In genomic region chr18:31487251-31488015, GRCh38 we compare ENCODE assay signal across 14 cellular contexts. TPM values are rescaled to one million over a fixed set of nuclear protein-coding genes. Genes with fewer than 3 reads are reported as not detected.
DNase-seq lines count a peak whose midpoint lies in the region; ATAC-seq, FAIRE-seq and TF ChIP-seq lines count a peak whose summit lies in the region.
"Had no signal": no experiment of that assay in that cellular context is flagged by ENCODE, and none has a peak within 500 bp of the region (broad histone marks: within the 10 kb centered on the region; RNA-seq: fewer than 3 reads in every experiment).

No MANE protein-coding gene starts in this region.

- no peaks in the 10 kb centered on the region for H3K36me3 Mint-ChIP-seq in astrocyte (ENCODE audit: low read depth, unreplicated experiment)

- FAIRE-seq in H54 (lab: Jason Lieb, UNC) = peak; percentile 97
- no peak for FAIRE-seq in astrocyte (lab: Jason Lieb, UNC)

- no peak overlapping the region for H3K4me3 Mint-ChIP-seq in astrocyte (ENCODE audit: unreplicated experiment)
- H3K4me3 Mint-ChIP-seq: activated naive CD8-positive, alpha-beta T cell treated with anti-CD3 and anti-CD28 coated beads, Interleukin-2, amount 50 U/mL, for 24 hours had no signal

- TF ChIP-seq CTCF in astrocyte (IDR thresholded peaks at IDR 0.05; ENCODE audit: insufficient read depth, low read depth, low read length) (no peak), Peyer's patch (IDR thresholded peaks at IDR 0.05) (no peak)

- peak overlapping the region; percentile 36 for H2AFZ ChIP-seq in astrocyte (ENCODE audit: low read depth, low read length)

- H3K9ac ChIP-seq in astrocyte (ENCODE audit: low read length) = peak overlapping the region; percentile 52

- H3K9me3 Mint-ChIP-seq in astrocyte (ENCODE audit: unreplicated experiment) = no peaks in the 10 kb centered on the region
- H3K9me3 Mint-ChIP-seq: activated naive CD8-positive, alpha-beta T cell treated with anti-CD3 and anti-CD28 coated beads, Interleukin-2, amount 50 U/mL, for 24 hours had no signal

- H4K20me1 ChIP-seq in astrocyte (ENCODE audit: insufficient read depth, low read length) = no peaks in the 10 kb centered on the region

- peak overlapping the region; percentile 45 for H3K4me2 ChIP-seq in astrocyte (ENCODE audit: low read length)

- H3K9me3 ChIP-seq in astrocyte (ENCODE audit: insufficient read depth, low read depth, low read length) (no peaks in the 10 kb centered on the region), Peyer's patch (no peaks in the 10 kb centered on the region)
- H3K9me3 ChIP-seq: testis had no signal

- peaks cover 40% of the 10 kb centered on the region for H3K4me1 Mint-ChIP-seq in astrocyte (ENCODE audit: low read depth, unreplicated experiment)
- H3K4me1 Mint-ChIP-seq: activated naive CD8-positive, alpha-beta T cell treated with anti-CD3 and anti-CD28 coated beads, Interleukin-2, amount 50 U/mL, for 24 hours had no signal

- peak overlapping the region; percentile 96 for H3K27ac Mint-ChIP-seq in astrocyte (ENCODE audit: unreplicated experiment)
- H3K27ac Mint-ChIP-seq: activated naive CD8-positive, alpha-beta T cell treated with anti-CD3 and anti-CD28 coated beads, Interleukin-2, amount 50 U/mL, for 24 hours had no signal

- DNase-seq in H54 (ENCODE audit: insufficient read length, low spot score) (peak; percentile 56), astrocyte (ENCODE audit: low read depth) (peak; percentile 97), inferior parietal cortex (ENCODE audit: extremely low spot score) (peak; percentile 36), stromal cell of bone marrow (ENCODE audit: low read depth) (peak; percentile 79), NCI-H69 (lab: John Stamatoyannopoulos, UW) (no peak), Peyer's patch (no peak)
- DNase-seq: activated naive CD8-positive, alpha-beta T cell treated with anti-CD3 and anti-CD28 coated beads, Interleukin-2, amount 50 U/mL, for 24 hours; effector CD4-positive, alpha-beta T cell; NCI-H2171; testis had no signal

- H3K79me2 ChIP-seq in astrocyte (ENCODE audit: insufficient read depth, low read length) = no peaks in the 10 kb centered on the region

- H3K27me3 Mint-ChIP-seq in astrocyte (ENCODE audit: low read depth, unreplicated experiment) = no peaks in the 10 kb centered on the region
- H3K27me3 Mint-ChIP-seq: activated naive CD8-positive, alpha-beta T cell treated with anti-CD3 and anti-CD28 coated beads, Interleukin-2, amount 50 U/mL, for 24 hours had no signal

- no peaks in the 10 kb centered on the region for H3K27me3 ChIP-seq in astrocyte (ENCODE audit: insufficient read depth, low read length)
- H3K27me3 ChIP-seq in Peyer's patch = no peaks in the 10 kb centered on the region
- H3K27me3 ChIP-seq: testis had no signal

- peaks cover 9% of the 10 kb centered on the region for H3K4me1 ChIP-seq in astrocyte (ENCODE audit: insufficient read depth, low read length)
- peaks cover 0 to 8% (median 0%) of the 10 kb centered on the region in 4 donors for H3K4me1 ChIP-seq in Peyer's patch
- H3K4me1 ChIP-seq: testis had no signal

- H3K36me3 ChIP-seq in astrocyte (ENCODE audit: insufficient read depth, low read length) (no peaks in the 10 kb centered on the region), Peyer's patch (no peaks in the 10 kb centered on the region)

- H3K4me3 ChIP-seq in astrocyte (ENCODE audit: insufficient read depth, low read depth, low read length) = no peak overlapping the region
- H3K4me3 ChIP-seq in Peyer's patch = no peak overlapping the region
- H3K4me3 ChIP-seq: testis had no signal

- H3K27ac ChIP-seq in astrocyte (ENCODE audit: low read depth, low read length) = peak overlapping the region; percentile 86
- H3K27ac ChIP-seq in Peyer's patch = no peak overlapping the region
- H3K27ac ChIP-seq: testis had no signal

- ATAC-seq in HG02763 (IDR thresholded peaks at IDR 0.05; ENCODE audit: unreplicated experiment) (no peak), GM21367 (IDR thresholded peaks at IDR 0.05; ENCODE audit: unreplicated experiment) (no peak)
- ATAC-seq: activated naive CD8-positive, alpha-beta T cell treated with anti-CD3 and anti-CD28 coated beads, Interleukin-2, amount 50 U/mL, for 24 hours had no signal

- TF ChIP-seq POLR2A in H54 (IDR thresholded peaks at IDR 0.05; ENCODE audit: low read depth, low read length) (no peak), Peyer's patch (IDR thresholded peaks at IDR 0.05) (no peak)

RNA-seq across cellular contexts. Expression of gene DSG2, which starts 10.5 kb away (rescaled TPM):
- total RNA-seq in astrocyte (154 and 168 TPM in 2 replicates), Peyer's patch (100 to 1,000 TPM in 3 of 4 donors, 10 to 100 TPM in 1; 19.8 to 173 (median 128) TPM)

RNA-seq across cellular contexts. Expression of gene DSG3, which starts 39.9 kb away (rescaled TPM):
- total RNA-seq in astrocyte = 0.29 and 0.64 TPM in 2 replicates
- 10 to 100 TPM in 2 of 4 donors, 1 to 10 TPM in 1, not detected in 1; 3.7 to 11.4 (median 11.0) TPM for total RNA-seq in Peyer's patch
- total RNA-seq: LHCN-M2, mononuclear cell had no signal

Comparison
In these comparisons a context has a peak if more than half of its experiments do, and no peak if none do; other contexts are left out.
1. DNase-seq: peak in H54 (single experiment), astrocyte (single experiment), inferior parietal cortex (single experiment) and stromal cell of bone marrow (single experiment); none in NCI-H69 (single experiment) and Peyer's patch (0 of 3).